ENCODE assay signal across 13 cellular contexts in the genomic region with DNA sequence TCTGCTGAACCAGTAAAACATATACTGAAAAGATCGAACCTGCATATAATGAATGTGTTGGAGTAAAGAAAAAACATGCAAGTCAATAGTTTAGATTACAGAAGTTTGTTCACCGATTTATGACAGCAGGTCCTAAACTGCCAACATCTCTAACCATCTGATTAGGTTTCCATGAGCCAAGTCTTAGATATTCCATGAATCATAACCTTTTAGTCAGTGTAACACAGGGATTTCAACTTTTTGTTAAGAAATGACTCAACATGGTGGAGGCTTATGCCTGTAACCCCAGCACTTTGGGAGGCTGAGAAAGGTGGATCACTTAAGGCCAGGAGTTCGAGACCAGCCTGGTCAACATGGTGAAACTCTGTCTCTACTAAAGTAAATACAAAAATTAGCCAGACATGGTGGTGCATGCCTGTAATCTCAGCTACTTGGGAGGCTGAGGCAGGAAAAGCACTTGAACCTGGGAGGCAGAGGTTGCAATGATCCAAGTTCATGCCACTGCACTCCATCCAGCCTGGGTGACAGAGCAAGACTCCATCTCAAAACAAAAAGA. TPM values are rescaled to one million over a fixed set of nuclear protein-coding genes. Genes with fewer than 3 reads are reported as not detected.
DNase-seq lines count a peak whose midpoint lies in the region; ATAC-seq and TF ChIP-seq lines count a peak whose summit lies in the region.
"Had no signal": no experiment of that assay in that cellular context is flagged by ENCODE, and none has a peak within 500 bp of the region (broad histone marks: within the 10 kb centered on the region; RNA-seq: fewer than 3 reads in every experiment).

No MANE protein-coding gene starts in this region.

- DNase-seq in EH (ENCODE audit: low read depth) (peak; percentile 74), PC-3 (peak; percentile 50), dedifferentiated amniotic fluid mesenchymal stem cell (ENCODE audit: extremely low spot score) (peak; percentile 53), sciatic nerve (ENCODE audit: low spot score) (no peak), mucosa of gallbladder (ENCODE audit: low spot score) (no peak), NCI-H82 (lab: John Stamatoyannopoulos, UW) (no peak)
- DNase-seq: activated CD4-positive, alpha-beta T cell treated with anti-CD3 and anti-CD28 coated beads, Interleukin-2, amount 50 U/mL, for 4 hours; NCI-H1092 treated with DMSO at 0.1 percent for 48 hours; NK-92 treated with Interleukin-12 subunit alpha and Interleukin-12 subunit beta, amount 100 ng/mL, for 24 hours; SJCRH30; testis had no signal

- H3K9me2 ChIP-seq in PC-3 (replicated peaks; ENCODE audit: low read length) = no peaks in the 10 kb centered on the region

- peaks cover 5% of the 10 kb centered on the region; the same call in 1 of the 2 replicates for H3K4me1 ChIP-seq in PC-3 (ENCODE audit: insufficient read depth, low read length)
- H3K4me1 ChIP-seq: prostate gland, SJCRH30, testis had no signal

- ATAC-seq in PC-3 (peak; percentile 42), sciatic nerve (peak; percentile 51), HG03565 (IDR thresholded peaks at IDR 0.05; ENCODE audit: unreplicated experiment) (no peak)

- TF ChIP-seq CTCF in PC-3 (conservative IDR thresholded peaks at IDR 0.05; ENCODE audit: low read depth, low read length) = no peak

- no peak overlapping the region for H3K4me3 ChIP-seq in PC-3 (ENCODE audit: low read length)
- H3K4me3 ChIP-seq: prostate gland, SJCRH30, testis had no signal

- no TSS peak for BruUV-seq in PC-3 (replicated peaks; lab: Mats Ljungman, UMichigan)

- H3K27ac ChIP-seq in PC-3 (ENCODE audit: low read length) = no peak overlapping the region
- H3K27ac ChIP-seq: prostate gland, SJCRH30, testis had no signal

- no peaks in the 10 kb centered on the region for H3K9me3 ChIP-seq in PC-3 (ENCODE audit: low read length)
- H3K9me3 ChIP-seq: prostate gland, SJCRH30, testis had no signal

- no peak overlapping the region for H3K9ac ChIP-seq in PC-3 (ENCODE audit: low read length)

- intact Hi-C loops in PC-3 (cut with micrococcal nuclease) (loop anchor here (10.0 kb wide), 1 partner anchor 188 kb away; no protein-coding TSS in a partner anchor), sciatic nerve (cut with DNase I) (no loop called here)

- H3F3A ChIP-seq in PC-3 (ENCODE audit: low read length, unreplicated experiment) = no peaks in the 10 kb centered on the region

- CTCF ChIA-PET in PC-3 (lab: Charles Lee) = no interaction called here

- H2AFZ ChIP-seq in PC-3 (ENCODE audit: low read length) = no peak overlapping the region

- peaks cover 3% of the 10 kb centered on the region; the same call in 1 of the 2 replicates for H3K36me3 ChIP-seq in PC-3 (ENCODE audit: low read depth, low read length)
- H3K36me3 ChIP-seq: prostate gland had no signal

- no peak overlapping the region for H3K4me2 ChIP-seq in PC-3 (ENCODE audit: low read length)

- no peaks in the 10 kb centered on the region for H3K27me3 ChIP-seq in PC-3 (ENCODE audit: low read length)
- H3K27me3 ChIP-seq: SJCRH30, testis had no signal

- POLR2A ChIA-PET in PC-3 (lab: Charles Lee; ENCODE audit: unreplicated experiment) = interaction anchor here (0.7 kb wide), 1 partner anchor 10 kb away, joined by 5 read pairs; no protein-coding TSS in a partner anchor

- H3K79me2 ChIP-seq in PC-3 (ENCODE audit: low read length) = no peaks in the 10 kb centered on the region

- H4K20me1 ChIP-seq in PC-3 (ENCODE audit: low read length) = no peaks in the 10 kb centered on the region

RNA-seq across cellular contexts. Expression of a gene that starts 38.7 kb away (rescaled TPM):
- total RNA-seq in PC-3 (2014; rRNA removed) (31.0 and 31.7 TPM in 2 replicates), sciatic nerve (62.3 TPM), mucosa of gallbladder (39.1 TPM)

Comparison
In these comparisons a context has a peak if more than half of its experiments do, and no peak if none do; other contexts are left out.
1. DNase-seq: peak in EH (single experiment), PC-3 (single experiment) and dedifferentiated amniotic fluid mesenchymal stem cell (single experiment); none in sciatic nerve (single experiment), mucosa of gallbladder (single experiment) and NCI-H82 (single experiment).